ENCODE assay signal across 14 cellular contexts in the genomic region with DNA sequence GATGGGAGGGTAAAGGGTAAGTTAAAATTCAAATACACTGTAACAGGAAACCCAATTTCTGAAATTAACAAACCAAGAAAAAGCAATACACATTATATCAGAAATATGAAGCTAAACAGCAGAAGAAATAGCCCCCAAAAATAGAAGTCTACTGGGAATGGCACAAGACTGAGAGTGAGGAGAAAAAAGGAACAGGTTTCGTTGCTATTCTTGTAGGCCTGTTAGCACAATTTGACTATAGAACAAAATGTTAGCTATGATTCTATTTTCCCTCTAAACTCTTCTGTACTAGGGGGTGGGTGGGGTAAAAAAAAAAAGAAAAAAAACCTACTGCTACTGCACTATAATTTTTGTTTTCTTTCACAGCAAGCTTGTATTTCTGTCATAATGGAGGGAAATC.
DNase-seq lines count a peak whose midpoint lies in the region; ATAC-seq, FAIRE-seq and TF ChIP-seq lines count a peak whose summit lies in the region.
"Had no signal": no experiment of that assay in that cellular context is flagged by ENCODE, and none has a peak within 500 bp of the region (broad histone marks: within the 10 kb centered on the region; RNA-seq: fewer than 3 reads in every experiment).

No MANE protein-coding gene starts in this region.

- TF ChIP-seq POLR2A in H54 (IDR thresholded peaks at IDR 0.05; ENCODE audit: low read depth, low read length) = no peak

- H3K27ac ChIP-seq in angular gyrus (ENCODE audit: low read depth, low read length) = peak overlapping the region; percentile 62
- H3K27ac ChIP-seq: 22Rv1, BLaER1 had no signal

- FAIRE-seq in H54 (lab: Jason Lieb, UNC) = no peak
- FAIRE-seq: H1 had no signal

- no peak for ATAC-seq in stimulated activated effector memory CD8-positive, alpha-beta T cell treated with anti-CD3 and anti-CD28 coated beads, Interleukin-12 subunit alpha, Interleukin-12 subunit beta, amount 100 ng/mL, for 72 hours
- no peak for ATAC-seq in HG02759 (IDR thresholded peaks at IDR 0.05; ENCODE audit: unreplicated experiment)

- H3K9me3 Mint-ChIP-seq in activated T-cell treated with anti-CD3 and anti-CD28 coated beads, Interleukin-2, amount 50 U/mL, for 24 hours = no peaks in the 10 kb centered on the region
- no peaks in the 10 kb centered on the region for H3K9me3 Mint-ChIP-seq in stimulated activated effector memory CD8-positive, alpha-beta T cell treated with anti-CD3 and anti-CD28 coated beads, Interleukin-12 subunit alpha, Interleukin-12 subunit beta, amount 100 ng/mL, for 72 hours

- H3K36me3 Mint-ChIP-seq in activated T-cell treated with anti-CD3 and anti-CD28 coated beads, Interleukin-2, amount 50 U/mL, for 24 hours (ENCODE audit: low read depth) = peaks cover 79% of the 10 kb centered on the region
- peaks cover 91% of the 10 kb centered on the region for H3K36me3 Mint-ChIP-seq in stimulated activated effector memory CD8-positive, alpha-beta T cell treated with anti-CD3 and anti-CD28 coated beads, Interleukin-12 subunit alpha, Interleukin-12 subunit beta, amount 100 ng/mL, for 72 hours

- DNase-seq in activated T-cell treated with anti-CD3 and anti-CD28 coated beads, Interleukin-2, amount 50 U/mL, for 24 hours = no peak
- DNase-seq in activated T-cell treated with anti-CD3 and anti-CD28 coated beads for 4 hours = no peak
- DNase-seq in Ammon's horn (ENCODE audit: low spot score) = peak; percentile 39
- no peak for DNase-seq in stimulated activated effector memory CD8-positive, alpha-beta T cell treated with anti-CD3 and anti-CD28 coated beads, Interleukin-12 subunit alpha, Interleukin-12 subunit beta, amount 100 ng/mL, for 72 hours (ENCODE audit: low spot score in 2 of 2)
- DNase-seq in NCI-H187 treated with DMSO at 0.1 percent for 48 hours (lab: John Stamatoyannopoulos, UW) = no peak
- DNase-seq in H54 (ENCODE audit: insufficient read length, low spot score) = no peak
- DNase-seq: Calu3, DMS 273 treated with DMSO at 0.1 percent for 48 hours, HCEC 1CT had no signal

- peaks cover 14% of the 10 kb centered on the region for H3K4me1 Mint-ChIP-seq in activated T-cell treated with anti-CD3 and anti-CD28 coated beads, Interleukin-2, amount 50 U/mL, for 24 hours (ENCODE audit: low read depth)
- H3K4me1 Mint-ChIP-seq in stimulated activated effector memory CD8-positive, alpha-beta T cell treated with anti-CD3 and anti-CD28 coated beads, Interleukin-12 subunit alpha, Interleukin-12 subunit beta, amount 100 ng/mL, for 72 hours = peaks cover 13% of the 10 kb centered on the region

- no peaks in the 10 kb centered on the region for H3K27me3 Mint-ChIP-seq in activated T-cell treated with anti-CD3 and anti-CD28 coated beads, Interleukin-2, amount 50 U/mL, for 24 hours

- H3K27ac Mint-ChIP-seq in activated T-cell treated with anti-CD3 and anti-CD28 coated beads, Interleukin-2, amount 50 U/mL, for 24 hours = peak overlapping the region; percentile 75
- H3K27ac Mint-ChIP-seq in stimulated activated effector memory CD8-positive, alpha-beta T cell treated with anti-CD3 and anti-CD28 coated beads, Interleukin-12 subunit alpha, Interleukin-12 subunit beta, amount 100 ng/mL, for 72 hours = peak overlapping the region; percentile 23

- H3K4me3 Mint-ChIP-seq in activated T-cell treated with anti-CD3 and anti-CD28 coated beads, Interleukin-2, amount 50 U/mL, for 24 hours = no peak overlapping the region
- H3K4me3 Mint-ChIP-seq in stimulated activated effector memory CD8-positive, alpha-beta T cell treated with anti-CD3 and anti-CD28 coated beads, Interleukin-12 subunit alpha, Interleukin-12 subunit beta, amount 100 ng/mL, for 72 hours = no peak overlapping the region
